ENCODE assay signal across 18 cellular contexts in the genomic region with DNA sequence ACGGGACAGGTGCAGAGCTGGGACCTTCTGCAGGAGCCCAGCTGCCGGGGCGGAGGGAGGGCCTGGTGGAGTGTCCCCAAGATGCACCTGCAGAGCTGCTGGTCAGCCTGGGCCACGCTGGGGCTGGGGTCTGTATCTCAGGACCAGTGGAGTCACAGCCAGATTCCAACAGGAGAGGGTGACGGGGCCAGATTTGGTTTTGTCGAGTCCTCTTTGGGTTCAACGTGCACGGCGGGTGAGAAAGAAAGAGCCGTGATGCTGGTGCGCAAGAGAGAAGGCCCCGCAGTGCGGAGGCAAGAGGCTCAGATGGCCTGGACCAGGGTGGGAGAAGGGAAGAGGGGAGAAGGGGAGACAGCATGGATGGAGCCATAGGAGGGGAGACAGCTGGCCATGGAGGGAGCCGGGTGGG.
"Had no signal": no experiment of that assay in that cellular context is flagged by ENCODE, and none has a peak within 500 bp of the region (broad histone marks: within the 10 kb centered on the region; RNA-seq: fewer than 3 reads in every experiment).

No MANE protein-coding gene starts in this region.

- H3K27me3 ChIP-seq: foreskin keratinocyte, hepatocyte, neutrophil, right atrium auricular region, testis, transverse colon had no signal

- DNase-seq: effector memory CD8-positive, alpha-beta T cell; erythroblast; foreskin keratinocyte; head of caudate nucleus; kidney glomerular epithelial cell; naive B cell; stimulated activated CD4-positive, alpha-beta T cell treated with anti-CD3 and anti-CD28 coated beads, Interleukin-4, amount 100 ng/mL, for 1 hour; stimulated activated CD8-positive, alpha-beta memory T cell treated with anti-CD3 and anti-CD28 coated beads, Interleukin-4, amount 100 ng/mL, for 48 hours; stimulated activated naive CD8-positive, alpha-beta T cell treated with anti-CD3 and anti-CD28 coated beads, Interleukin-15, Interleukin-2, amounts not matched to agents 100 U/mL and 50 U/mL, for 24 hours; testis; transverse colon had no signal

- H3K4me1 ChIP-seq: foreskin keratinocyte, right atrium auricular region, testis, transverse colon had no signal

- H3K4me2 ChIP-seq: hepatocyte, smooth muscle cell had no signal

- H3K27ac ChIP-seq: foreskin keratinocyte, hepatocyte, neutrophil, right atrium auricular region, testis, transverse colon had no signal

- H3K4me3 ChIP-seq: hepatocyte, right atrium auricular region, smooth muscle cell, testis, transverse colon had no signal

- FAIRE-seq: endothelial cell of umbilical vein had no signal

- ATAC-seq: effector memory CD8-positive, alpha-beta T cell; foreskin keratinocyte; left lobe of liver; stimulated activated effector memory CD8-positive, alpha-beta T cell treated with anti-CD3 and anti-CD28 coated beads, Interleukin-12 subunit alpha, Interleukin-12 subunit beta, amount 100 ng/mL, for 72 hours; stimulated activated naive CD8-positive, alpha-beta T cell treated with anti-CD3 and anti-CD28 coated beads, Interleukin-15, Interleukin-2, amounts not matched to agents 100 U/mL and 50 U/mL, for 24 hours had no signal

- H3K79me2 ChIP-seq: hepatocyte had no signal

- H2AFZ ChIP-seq: hepatocyte had no signal

- H3K36me3 ChIP-seq: neutrophil, right atrium auricular region, transverse colon had no signal

- H3K9me3 ChIP-seq: right atrium auricular region, testis, transverse colon had no signal
